Comparison of ENCODE assay signal across 8 cellular contexts in the genomic region with DNA sequence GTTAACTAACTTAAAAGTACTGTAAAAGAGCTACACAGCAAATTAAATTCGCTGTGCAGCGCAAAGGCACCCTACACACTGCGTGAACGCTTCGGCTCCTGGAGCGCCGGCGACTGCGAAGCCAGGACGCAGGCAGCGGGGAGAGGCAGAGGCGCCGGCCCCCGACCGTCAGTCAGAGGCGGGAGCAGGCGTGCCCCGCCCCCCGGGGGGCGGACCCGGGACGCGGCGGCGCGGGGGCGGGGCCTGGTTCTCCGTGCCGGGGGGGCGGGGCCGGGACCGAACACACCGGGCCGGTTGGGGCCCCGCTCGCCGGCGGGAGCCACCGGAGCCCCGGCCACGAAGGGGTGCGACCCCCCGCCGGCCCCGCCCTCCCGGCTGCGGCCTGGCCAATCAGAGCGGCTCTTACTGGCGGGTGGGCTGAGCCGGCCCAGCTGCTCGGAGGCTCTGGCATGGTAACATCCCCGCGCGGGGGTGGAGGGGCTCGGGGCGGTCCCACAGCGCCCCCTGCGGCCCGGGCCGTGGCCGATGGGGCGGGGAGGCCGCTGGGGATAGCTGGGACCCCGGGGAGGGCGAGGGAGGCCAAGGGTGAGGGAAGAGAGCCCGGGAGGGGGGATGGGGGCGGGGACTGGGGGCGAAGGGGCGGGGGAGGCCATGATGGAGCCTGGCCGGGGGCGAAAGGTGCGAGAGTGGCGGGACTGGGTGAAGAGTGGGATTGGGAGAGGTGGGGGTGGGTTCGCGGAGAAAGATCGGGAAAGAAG. TPM values are rescaled to one million over a fixed set of nuclear protein-coding genes. Genes with fewer than 3 reads are reported as not detected.
DNase-seq lines count a peak whose midpoint lies in the region; ATAC-seq, FAIRE-seq and TF ChIP-seq lines count a peak whose summit lies in the region.

A gene (plus strand): TSS at position 420 of the 758 bp plus-strand sequence. CDS start 30 bp downstream, at position 450.

- intact Hi-C loops in kidney (cut with DNase I): no loop called here

- peak; percentile 30 for DNase-seq in AG04450 (ENCODE audit: low read depth, low spot score)
- peak; percentile 84 for DNase-seq in NCI-H2196 treated with DMSO at 0.1 percent for 48 hours (lab: John Stamatoyannopoulos, UW; ENCODE audit: unreplicated experiment)
- peak; percentile 79 to 86 (median 82) for DNase-seq in activated CD4-positive, CD25-positive, alpha-beta regulatory T cell (lab: John Stamatoyannopoulos, UW)
- peak; percentile 85 for DNase-seq in central memory CD4-positive, alpha-beta T cell
- DNase-seq in kidney: peak; percentile 95
- peak; percentile 88 for DNase-seq in stimulated activated CD4-positive, alpha-beta T cell treated with anti-CD3 and anti-CD28 coated beads, Interleukin-15, amount 100 ng/mL, for 24 hours

- peak within 1 kb of the TSS; percentile 80 to 94 for H3K9ac ChIP-seq in kidney (ENCODE audit: low read length in 2 of 2)

- H3K4me3 ChIP-seq in AG04450 (ENCODE audit: low read depth, low read length) (peak within 1 kb of the TSS; percentile 65), kidney (ENCODE audit: low read length in 2 of 2) (peak within 1 kb of the TSS; percentile 74 to 89)

- FAIRE-seq in kidney (lab: Jason Lieb, UNC): no peak

- peaks cover 4 to 6% of the 10 kb centered on the region in 2 donors for H3K4me1 ChIP-seq in kidney (ENCODE audit: control insufficient read depth in 1 of 2, insufficient read depth in 1 of 2, low read depth in 1 of 2, low read length in 2 of 2)

- H3K27ac ChIP-seq in AG04450 (ENCODE audit: low read depth, low read length) (peak within 1 kb of the TSS; percentile 61), kidney (ENCODE audit: low read depth in 2 of 2, low read length in 2 of 2) (peak within 1 kb of the TSS; percentile 78 to 83)

- CTCF ChIA-PET in AG04450 (lab: Charles Lee): interaction anchor here (0.5 to 1.5 kb wide), 15 partner anchors 10 to 292 kb away, joined by 3 to 15 read pairs (median 4); a partner anchor contains a TSS

- H3K27me3 ChIP-seq in AG04450 (ENCODE audit: control insufficient read depth, insufficient read depth, low read length): no peaks in the 10 kb centered on the region

- H3K9me3 ChIP-seq in AG04450 (ENCODE audit: control insufficient read depth, insufficient read depth, low read length) (no peaks in the 10 kb centered on the region; the same call in 1 of the 2 replicates), kidney (ENCODE audit: control insufficient read depth in 1 of 2, low read length in 2 of 2) (no peaks in the 10 kb centered on the region)

- H3K36me3 ChIP-seq in kidney (ENCODE audit: control insufficient read depth in 1 of 2, insufficient read depth in 2 of 2, low read length in 2 of 2): no peaks in the 10 kb centered on the region

- TF ChIP-seq CTCF in AG04450 (IDR thresholded peaks at IDR 0.05; ENCODE audit: low read depth, low read length): peak; percentile 44
- TF ChIP-seq CTCF in kidney (IDR thresholded peaks at IDR 0.05; ENCODE audit: borderline replicate concordance, extremely low read depth, insufficient read depth): peak; percentile 36

- POLR2A ChIA-PET in AG04450 (lab: Yijun Ruan, JAX): interaction anchor here (0.7 to 1.5 kb wide), 7 partner anchors 43 to 435 kb away, joined by 3 to 7 read pairs (median 4); a partner anchor contains a TSS

- peak; percentile 70 for ATAC-seq in GM18867 (IDR thresholded peaks at IDR 0.05; ENCODE audit: unreplicated experiment)
- peak; percentile 64 for ATAC-seq in HG03097 (IDR thresholded peaks at IDR 0.05; ENCODE audit: low FRiP score, unreplicated experiment)

RNA-seq across cellular contexts. Expression of the gene that starts here (rescaled TPM):
- 9.0 and 10.9 TPM in 2 replicates for polyA plus RNA-seq in AG04450 (2011; rRNA removed)
- 10.3 and 12.2 TPM in 2 replicates for polyA minus RNA-seq in AG04450 (2011; rRNA and poly(A)+ RNA removed)
- total RNA-seq in kidney: 33.3 TPM
- 20.1 TPM for polyA plus RNA-seq in kidney (ENCODE audit: insufficient read depth, low read depth, low replicate concordance)

Comparison
In these comparisons a context has a peak if more than half of its experiments do, and no peak if none do; other contexts are left out.
1. Peak in every context shown above with its lines: DNase-seq, ATAC-seq, H3K4me3 ChIP-seq and H3K27ac ChIP-seq.
2. DNase-seq: peak in every context shown above with its lines; median percentile 95 in kidney; 88 in stimulated activated CD4-positive, alpha-beta T cell treated with anti-CD3 and anti-CD28 coated beads, Interleukin-15, amount 100 ng/mL, for 24 hours; 85 in central memory CD4-positive, alpha-beta T cell; 84 in NCI-H2196 treated with DMSO at 0.1 percent for 48 hours; 82 in activated CD4-positive, CD25-positive, alpha-beta regulatory T cell; 30 in AG04450.